In genomic region chr12:68825569-68826217, GRCh38 we compare ENCODE assay signal across 24 cellular contexts. TPM values are rescaled to one million over a fixed set of nuclear protein-coding genes. Genes with fewer than 3 reads are reported as not detected.
DNase-seq lines count a peak whose midpoint lies in the region; ATAC-seq, FAIRE-seq and TF ChIP-seq lines count a peak whose summit lies in the region.
"Had no signal": no experiment of that assay in that cellular context is flagged by ENCODE, and none has a peak within 500 bp of the region (broad histone marks: within the 10 kb centered on the region; RNA-seq: fewer than 3 reads in every experiment).

No MANE protein-coding gene starts in this region.

- no peak for TF ChIP-seq CTCF in progenitor cell of endocrine pancreas (IDR thresholded peaks at IDR 0.05; ENCODE audit: unreplicated experiment)
- TF ChIP-seq CTCF in GM13976 (IDR thresholded peaks at IDR 0.05; ENCODE audit: borderline replicate concordance, control extremely low read depth, extremely low read depth, insufficient read depth, missing control alignments): no peak

- peak; percentile 23; the same call in 1 of the 2 replicates for TF ChIP-seq POLR2A in GM12891 (IDR thresholded peaks at IDR 0.05; ENCODE audit: low read depth, low read length)

- peak overlapping the region; percentile 9 to 21 for H3K4me3 Mint-ChIP-seq in activated T-cell treated with anti-CD3 and anti-CD28 coated beads, Interleukin-2, amount 50 U/mL, for 72 hours
- H3K4me3 Mint-ChIP-seq in activated naive CD8-positive, alpha-beta T cell treated with anti-CD3 and anti-CD28 coated beads, Interleukin-2, amount 50 U/mL, for 24 hours: no peak overlapping the region
- no peak overlapping the region for H3K4me3 Mint-ChIP-seq in progenitor cell of endocrine pancreas (ENCODE audit: low read depth)
- H3K4me3 Mint-ChIP-seq: CD4-positive, alpha-beta T cell; naive B cell; stimulated activated memory B cell treated with anti-CD40 and anti-IgM and Interleukin-4, amounts not matched to agents 10 μg/mL and 1 μg/mL and 100 μg/mL, for 72 hours; T-cell had no signal

- peaks cover 50% of the 10 kb centered on the region for H3K4me1 Mint-ChIP-seq in activated T-cell treated with anti-CD3 and anti-CD28 coated beads, Interleukin-2, amount 50 U/mL, for 72 hours (ENCODE audit: low read depth)
- H3K4me1 Mint-ChIP-seq in activated naive CD8-positive, alpha-beta T cell treated with anti-CD3 and anti-CD28 coated beads, Interleukin-2, amount 50 U/mL, for 24 hours: peaks cover 34% of the 10 kb centered on the region
- no peaks in the 10 kb centered on the region for H3K4me1 Mint-ChIP-seq in progenitor cell of endocrine pancreas (ENCODE audit: low read depth)

- ATAC-seq in activated T-cell treated with anti-CD3 and anti-CD28 coated beads, Interleukin-2, amount 50 U/mL, for 72 hours (replicated peaks in 1 of 2): no peak
- no peak for ATAC-seq in activated naive CD8-positive, alpha-beta T cell treated with anti-CD3 and anti-CD28 coated beads, Interleukin-2, amount 50 U/mL, for 24 hours
- ATAC-seq: HCT116; stimulated activated memory B cell treated with anti-CD40 and anti-IgM and Interleukin-4, amounts not matched to agents 10 μg/mL and 1 μg/mL and 100 μg/mL, for 72 hours; T-cell had no signal

- H3K9me3 Mint-ChIP-seq in activated T-cell treated with anti-CD3 and anti-CD28 coated beads, Interleukin-2, amount 50 U/mL, for 72 hours: no peaks in the 10 kb centered on the region
- H3K9me3 Mint-ChIP-seq in activated naive CD8-positive, alpha-beta T cell treated with anti-CD3 and anti-CD28 coated beads, Interleukin-2, amount 50 U/mL, for 24 hours: no peaks in the 10 kb centered on the region
- no peaks in the 10 kb centered on the region for H3K9me3 Mint-ChIP-seq in progenitor cell of endocrine pancreas (ENCODE audit: low read depth)
- H3K9me3 Mint-ChIP-seq: CD4-positive, alpha-beta T cell; naive B cell; stimulated activated memory B cell treated with anti-CD40 and anti-IgM and Interleukin-4, amounts not matched to agents 10 μg/mL and 1 μg/mL and 100 μg/mL, for 72 hours; T-cell had no signal

- H3K27me3 Mint-ChIP-seq in activated T-cell treated with anti-CD3 and anti-CD28 coated beads, Interleukin-2, amount 50 U/mL, for 72 hours (ENCODE audit: low read depth): no peaks in the 10 kb centered on the region
- H3K27me3 Mint-ChIP-seq in activated naive CD8-positive, alpha-beta T cell treated with anti-CD3 and anti-CD28 coated beads, Interleukin-2, amount 50 U/mL, for 24 hours: no peaks in the 10 kb centered on the region
- no peaks in the 10 kb centered on the region for H3K27me3 Mint-ChIP-seq in progenitor cell of endocrine pancreas
- H3K27me3 Mint-ChIP-seq: CD4-positive, alpha-beta T cell; naive B cell; stimulated activated memory B cell treated with anti-CD40 and anti-IgM and Interleukin-4, amounts not matched to agents 10 μg/mL and 1 μg/mL and 100 μg/mL, for 72 hours; T-cell had no signal

- H3K36me3 Mint-ChIP-seq in activated T-cell treated with anti-CD3 and anti-CD28 coated beads, Interleukin-2, amount 50 U/mL, for 72 hours (ENCODE audit: insufficient read depth in 2 of 2): peaks cover 20 to 65% of the 10 kb centered on the region in 2 donors
- H3K36me3 Mint-ChIP-seq in activated naive CD8-positive, alpha-beta T cell treated with anti-CD3 and anti-CD28 coated beads, Interleukin-2, amount 50 U/mL, for 24 hours (ENCODE audit: low read depth): peaks cover 52% of the 10 kb centered on the region
- H3K36me3 Mint-ChIP-seq in progenitor cell of endocrine pancreas (ENCODE audit: insufficient read depth): peaks cover 35% of the 10 kb centered on the region

- FAIRE-seq in GM12891 (lab: Jason Lieb, UNC): no peak
- FAIRE-seq: frontal cortex had no signal

- no peak for DNase-seq in activated T-cell treated with anti-CD3 and anti-CD28 coated beads, Interleukin-2, amount 50 U/mL, for 72 hours
- no peak for DNase-seq in activated T-cell treated with anti-CD3 and anti-CD28 coated beads, Interleukin-2, amount 50 U/mL, for 1 hour
- DNase-seq in GM12891 (ENCODE audit: insufficient read length, low spot score) (no peak), progenitor cell of endocrine pancreas (ENCODE audit: low spot score, unreplicated experiment) (no peak), GM13976 (ENCODE audit: low spot score) (no peak), SW 1271 (lab: John Stamatoyannopoulos, UW) (no peak), islet precursor cell (no peak)
- no peak for DNase-seq in activated naive CD8-positive, alpha-beta T cell treated with anti-CD3 and anti-CD28 coated beads, Interleukin-2, amount 50 U/mL, for 24 hours
- DNase-seq: activated CD4-positive, alpha-beta T cell treated with anti-CD3 and anti-CD28 coated beads, Interleukin-2, amount 50 U/mL, for 4 hours; amygdala; caudate nucleus; CD4-positive, alpha-beta T cell; hypothalamus; MV-4-11; naive B cell; NCI-H1694; NCI-H2227 treated with DMSO at 0.1 percent for 48 hours; NCI-H774; SHP77; T-cell; thyroid gland had no signal

- peak overlapping the region; percentile 9 for H3K27ac Mint-ChIP-seq in activated T-cell treated with anti-CD3 and anti-CD28 coated beads, Interleukin-2, amount 50 U/mL, for 72 hours
- H3K27ac Mint-ChIP-seq in activated naive CD8-positive, alpha-beta T cell treated with anti-CD3 and anti-CD28 coated beads, Interleukin-2, amount 50 U/mL, for 24 hours: peak overlapping the region; percentile 7
- H3K27ac Mint-ChIP-seq in progenitor cell of endocrine pancreas: peak overlapping the region; percentile 71
- H3K27ac Mint-ChIP-seq: CD4-positive, alpha-beta T cell; stimulated activated memory B cell treated with anti-CD40 and anti-IgM and Interleukin-4, amounts not matched to agents 10 μg/mL and 1 μg/mL and 100 μg/mL, for 72 hours had no signal

- in situ Hi-C loops in GM13976 (cut with MboI; ENCODE audit: low sequenced_read_pairs, unreplicated experiment): no loop called here

TF ChIP-seq in GM12891, 5 proteins besides CTCF, POLR2A, EP300 and RAD21:
- TF ChIP-seq SPI1 (IDR thresholded peaks at IDR 0.05; ENCODE audit: low read depth, low read length) (no peak), POLR2AphosphoS5 (IDR thresholded peaks at IDR 0.05; ENCODE audit: low read depth, low read length) (peak; percentile 58)

RNA-seq across cellular contexts. Expression of gene MDM2, which starts 17.7 kb away (rescaled TPM):
- 100 to 1,000 TPM; 191 to 225 TPM for total RNA-seq in activated T-cell treated with anti-CD3 and anti-CD28 coated beads, Interleukin-2, amount 50 U/mL, for 72 hours
- polyA plus RNA-seq in GM12891 (2012; ENCODE audit: low read depth, missing spikeins): 44.7 TPM
- total RNA-seq in progenitor cell of endocrine pancreas: 153 and 159 TPM in 2 replicates

Comparison
In these comparisons a context has a peak if more than half of its experiments do, and no peak if none do; other contexts are left out.
1. H3K27ac Mint-ChIP-seq: peak in every context shown above with its lines; median percentile 71 in progenitor cell of endocrine pancreas; 9 in activated T-cell treated with anti-CD3 and anti-CD28 coated beads, Interleukin-2, amount 50 U/mL, for 72 hours; 7 in activated naive CD8-positive, alpha-beta T cell treated with anti-CD3 and anti-CD28 coated beads, Interleukin-2, amount 50 U/mL, for 24 hours.
2. H3K4me3 Mint-ChIP-seq: peak in activated T-cell treated with anti-CD3 and anti-CD28 coated beads, Interleukin-2, amount 50 U/mL, for 72 hours (2 of 2); none in activated naive CD8-positive, alpha-beta T cell treated with anti-CD3 and anti-CD28 coated beads, Interleukin-2, amount 50 U/mL, for 24 hours (single experiment) and progenitor cell of endocrine pancreas (single experiment).